8 cellular contexts compared by ENCODE assay signal in the genomic region with DNA sequence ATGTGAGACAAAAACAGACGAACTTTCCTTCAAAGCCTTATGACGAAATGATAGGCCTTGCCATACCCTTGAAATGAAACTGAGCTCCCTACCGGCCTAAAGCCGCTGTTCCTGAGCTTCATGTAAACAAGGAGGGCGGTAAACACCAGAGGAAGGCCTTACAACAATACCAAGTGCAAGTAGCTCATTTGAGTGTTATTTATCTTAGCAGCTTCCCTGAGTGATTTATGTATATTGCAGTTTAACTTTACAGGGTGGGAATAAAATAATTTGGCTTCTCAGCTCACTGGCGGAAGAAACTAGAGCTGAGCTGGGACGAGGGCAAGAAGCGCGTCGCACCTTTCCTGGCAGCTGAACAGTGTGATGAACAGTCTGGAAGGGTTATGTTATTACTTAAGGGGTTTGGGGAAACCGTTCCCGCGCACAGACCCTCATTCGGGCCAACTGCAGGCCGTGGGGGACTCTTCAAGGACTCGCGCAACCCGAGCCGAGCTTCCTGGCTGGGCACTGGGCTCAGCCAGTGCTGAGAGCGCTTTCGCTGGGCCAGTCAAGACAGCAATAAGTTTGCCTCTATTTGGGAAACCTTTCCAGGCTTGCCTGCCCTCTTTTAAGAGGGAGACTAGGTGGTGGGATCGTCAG.
A peak's percentile ranks its signal among the peaks of the same experiment; 100 is the strongest.
DNase-seq lines count a peak whose midpoint lies in the region; ATAC-seq and TF ChIP-seq lines count a peak whose summit lies in the region.

No MANE protein-coding gene starts in this region.

- peak overlapping the region; percentile 88 to 99 (median 92) for H3K27ac Mint-ChIP-seq in nephron

- intact Hi-C loops in A673 (cut with micrococcal nuclease; ENCODE audit: unreplicated experiment): no loop called here

- BruUV-seq in A673 (replicated peaks; lab: Mats Ljungman, UMichigan): TSS peak; percentile 68

- TF ChIP-seq POLR2A in Peyer's patch (IDR thresholded peaks at IDR 0.05): no peak

- CTCF ChIA-PET in A673 (lab: Charles Lee): no interaction called here

- H3K27me3 Mint-ChIP-seq in nephron (ENCODE audit: low read depth): peaks cover 70% of the 10 kb centered on the region

- DNase-seq in A673 (ENCODE audit: low spot score) (peak; percentile 59), GM12864 (ENCODE audit: low read depth) (no peak), Peyer's patch (peak in 2 of 3 donors; percentile 39 to 55)

- H3K9me3 ChIP-seq in A673 (ENCODE audit: low read depth, low read length, poor library complexity, severe bottlenecking) (no peaks in the 10 kb centered on the region), Peyer's patch (no peaks in the 10 kb centered on the region), duodenal mucosa (ENCODE audit: control insufficient read depth in 1 of 2, low read length in 2 of 2) (no peaks in the 10 kb centered on the region)

- H3K4me1 Mint-ChIP-seq in nephron: peaks cover 66% of the 10 kb centered on the region

- H3K4me3 Mint-ChIP-seq in nephron: peak overlapping the region; percentile 81 to 90 (median 82)

- TF ChIP-seq CTCF in A673 (conservative IDR thresholded peaks at IDR 0.05; ENCODE audit: low read depth, low read length) (no peak), GM12864 (IDR thresholded peaks at IDR 0.05; ENCODE audit: low read depth, low read length, missing control alignments) (no peak), Peyer's patch (IDR thresholded peaks at IDR 0.05) (no peak), nephron (IDR thresholded peaks at IDR 0.05; ENCODE audit: unreplicated experiment in 3 of 3) (no peak)

- no peaks in the 10 kb centered on the region for H3K36me3 ChIP-seq in A673 (ENCODE audit: insufficient read depth, low read length, poor library complexity, severe bottlenecking)
- peaks cover 0 to 3% (median 0%) of the 10 kb centered on the region in 3 donors for H3K36me3 ChIP-seq in Peyer's patch
- no peaks in the 10 kb centered on the region for H3K36me3 ChIP-seq in duodenal mucosa (ENCODE audit: control insufficient read depth in 1 of 2, insufficient read depth in 2 of 2, low read length in 2 of 2)

- H3K27me3 ChIP-seq in A673 (replicated peaks; ENCODE audit: insufficient read depth, low read depth, low read length, poor library complexity) (no peaks in the 10 kb centered on the region), Peyer's patch (peaks cover 0 to 16% of the 10 kb centered on the region in 2 donors), duodenal mucosa (ENCODE audit: control insufficient read depth in 1 of 2, insufficient read depth in 2 of 2, low read length in 2 of 2) (peaks cover 37% of the 10 kb centered on the region in 2 donors)

- H3K4me3 ChIP-seq in A673 (ENCODE audit: low read depth, low read length, poor library complexity, severe bottlenecking) (peak overlapping the region; percentile 91), GM12864 (ENCODE audit: low read depth, low read length) (peak overlapping the region; percentile 84), Peyer's patch (peak overlapping the region; percentile 82 to 93 (median 90)), duodenal mucosa (ENCODE audit: low read depth in 1 of 2, low read length in 2 of 2) (peak overlapping the region; percentile 88 to 90)

- H3K9ac ChIP-seq in duodenal mucosa (ENCODE audit: low read depth in 1 of 2, low read length in 2 of 2): peak overlapping the region; percentile 87 to 91

- H3K36me3 Mint-ChIP-seq in nephron (ENCODE audit: low read depth): peaks cover 8% of the 10 kb centered on the region

- POLR2A ChIA-PET in A673 (lab: Charles Lee; ENCODE audit: low non-redundant PET): interaction anchor here (0.7 kb wide), 1 partner anchor 1495 kb away, joined by 3 read pairs; no protein-coding TSS in a partner anchor

- no peak for ATAC-seq in GM19463 (IDR thresholded peaks at IDR 0.05; ENCODE audit: unreplicated experiment)
- no peak for ATAC-seq in GM19035 (IDR thresholded peaks at IDR 0.05; ENCODE audit: unreplicated experiment)
- ATAC-seq in GM21515 (IDR thresholded peaks at IDR 0.05; ENCODE audit: unreplicated experiment): no peak

- H3K9me3 Mint-ChIP-seq in nephron: no peaks in the 10 kb centered on the region

- H3K27ac ChIP-seq in A673 (ENCODE audit: low read depth, low read length, poor library complexity, severe bottlenecking) (peak overlapping the region; percentile 99), Peyer's patch (peak overlapping the region; percentile 99 to 100 (median 100)), duodenal mucosa (ENCODE audit: low read depth, low read length) (peak overlapping the region; percentile 99)

- H3K4me1 ChIP-seq in A673 (ENCODE audit: insufficient read depth, low read length, poor library complexity, severe bottlenecking) (peaks cover 33% of the 10 kb centered on the region), Peyer's patch (peaks cover 10 to 59% (median 28%) of the 10 kb centered on the region in 4 donors), duodenal mucosa (ENCODE audit: control insufficient read depth in 1 of 2, insufficient read depth in 2 of 2, low read length in 2 of 2) (peaks cover 56 to 65% of the 10 kb centered on the region in 2 donors)
